9 cellular contexts compared by ENCODE assay signal in genomic region chr1:92481598-92482403, GRCh38.
DNase-seq lines count a peak whose midpoint lies in the region; ATAC-seq lines count a peak whose summit lies in the region.
"Had no signal": no experiment of that assay in that cellular context is flagged by ENCODE, and none has a peak within 500 bp of the region (broad histone marks: within the 10 kb centered on the region; RNA-seq: fewer than 3 reads in every experiment).

No MANE protein-coding gene starts in this region.

- H3K36me3 ChIP-seq in iPS-20b (ENCODE audit: insufficient read depth, low read depth, low read length): no peaks in the 10 kb centered on the region

- H3K9ac ChIP-seq in iPS-20b (ENCODE audit: low read depth, low read length): no peak overlapping the region

- peaks cover 11% of the 10 kb centered on the region; the same call in 1 of the 2 replicates for H3K4me1 ChIP-seq in iPS-20b (ENCODE audit: insufficient read depth, low read length)

- no peak for DNase-seq in T-helper 2 cell treated with Interferon-gamma antibody and Interleukin-4, amounts not matched to agents 5 μg/mL and 100 μg/mL, for 36 hours (ENCODE audit: low spot score)
- DNase-seq in T-helper 2 cell: no peak
- no peak for DNase-seq in stimulated activated naive CD8-positive, alpha-beta T cell treated with anti-CD3 and anti-CD28 coated beads, Interleukin-15, amount 100 ng/mL, for 72 hours
- DNase-seq in iPS-NIHi7 (ENCODE audit: extremely low spot score): no peak
- DNase-seq in CD1c-positive myeloid dendritic cell (ENCODE audit: extremely low spot score): no peak
- DNase-seq: kidney glomerular epithelial cell had no signal

- no peak overlapping the region for H3K27ac ChIP-seq in iPS-20b (ENCODE audit: low read length)

- H3K27me3 ChIP-seq in iPS-20b (ENCODE audit: insufficient read depth, low read length): peaks cover 100% of the 10 kb centered on the region

- peaks cover 7% of the 10 kb centered on the region; the same call in 1 of the 2 replicates for H3K9me3 ChIP-seq in iPS-20b (ENCODE audit: insufficient read depth, low read depth, low read length)

- peak overlapping the region; percentile 62; the same call in 1 of the 2 replicates for H3K4me3 ChIP-seq in iPS-20b (ENCODE audit: low read length)

- peaks cover 71% of the 10 kb centered on the region for H3K36me3 Mint-ChIP-seq in T-helper 2 cell treated with Interferon-gamma antibody and Interleukin-4, amounts not matched to agents 5 μg/mL and 100 μg/mL, for 36 hours (ENCODE audit: low read depth)
- peaks cover 35% of the 10 kb centered on the region for H3K36me3 Mint-ChIP-seq in activated naive CD4-positive, alpha-beta T cell treated with anti-CD3 and anti-CD28 coated beads, Interleukin-2, amount 50 U/mL, for 24 hours

- ATAC-seq in stimulated activated naive CD8-positive, alpha-beta T cell treated with anti-CD3 and anti-CD28 coated beads, Interleukin-15, amount 100 ng/mL, for 72 hours: no peak
- ATAC-seq in GM21390 (IDR thresholded peaks at IDR 0.05; ENCODE audit: unreplicated experiment): no peak

- peaks cover 35% of the 10 kb centered on the region for H3K4me1 Mint-ChIP-seq in T-helper 2 cell treated with Interferon-gamma antibody and Interleukin-4, amounts not matched to agents 5 μg/mL and 100 μg/mL, for 36 hours (ENCODE audit: low read depth)
- H3K4me1 Mint-ChIP-seq in activated naive CD4-positive, alpha-beta T cell treated with anti-CD3 and anti-CD28 coated beads, Interleukin-2, amount 50 U/mL, for 24 hours: peaks cover 44% of the 10 kb centered on the region
- peaks cover 58% of the 10 kb centered on the region for H3K4me1 Mint-ChIP-seq in stimulated activated naive CD8-positive, alpha-beta T cell treated with anti-CD3 and anti-CD28 coated beads, Interleukin-15, amount 100 ng/mL, for 72 hours

- peak overlapping the region; percentile 97 for H3K27ac Mint-ChIP-seq in T-helper 2 cell treated with Interferon-gamma antibody and Interleukin-4, amounts not matched to agents 5 μg/mL and 100 μg/mL, for 36 hours
- H3K27ac Mint-ChIP-seq in activated naive CD4-positive, alpha-beta T cell treated with anti-CD3 and anti-CD28 coated beads, Interleukin-2, amount 50 U/mL, for 24 hours: peak overlapping the region; percentile 79
- H3K27ac Mint-ChIP-seq in stimulated activated naive CD8-positive, alpha-beta T cell treated with anti-CD3 and anti-CD28 coated beads, Interleukin-15, amount 100 ng/mL, for 72 hours: peak overlapping the region in 1 of 2 donors; percentile 98

- peak overlapping the region; percentile 94 for H3K4me3 Mint-ChIP-seq in T-helper 2 cell treated with Interferon-gamma antibody and Interleukin-4, amounts not matched to agents 5 μg/mL and 100 μg/mL, for 36 hours
- peak overlapping the region; percentile 96 for H3K4me3 Mint-ChIP-seq in activated naive CD4-positive, alpha-beta T cell treated with anti-CD3 and anti-CD28 coated beads, Interleukin-2, amount 50 U/mL, for 24 hours
- H3K4me3 Mint-ChIP-seq in stimulated activated naive CD8-positive, alpha-beta T cell treated with anti-CD3 and anti-CD28 coated beads, Interleukin-15, amount 100 ng/mL, for 72 hours: peak overlapping the region; percentile 93 to 95

- no peaks in the 10 kb centered on the region for H3K9me3 Mint-ChIP-seq in T-helper 2 cell treated with Interferon-gamma antibody and Interleukin-4, amounts not matched to agents 5 μg/mL and 100 μg/mL, for 36 hours
- no peaks in the 10 kb centered on the region for H3K9me3 Mint-ChIP-seq in activated naive CD4-positive, alpha-beta T cell treated with anti-CD3 and anti-CD28 coated beads, Interleukin-2, amount 50 U/mL, for 24 hours
- H3K9me3 Mint-ChIP-seq in stimulated activated naive CD8-positive, alpha-beta T cell treated with anti-CD3 and anti-CD28 coated beads, Interleukin-15, amount 100 ng/mL, for 72 hours: no peaks in the 10 kb centered on the region

- H3K27me3 Mint-ChIP-seq in T-helper 2 cell treated with Interferon-gamma antibody and Interleukin-4, amounts not matched to agents 5 μg/mL and 100 μg/mL, for 36 hours (ENCODE audit: low read depth): no peaks in the 10 kb centered on the region
- H3K27me3 Mint-ChIP-seq in activated naive CD4-positive, alpha-beta T cell treated with anti-CD3 and anti-CD28 coated beads, Interleukin-2, amount 50 U/mL, for 24 hours: no peaks in the 10 kb centered on the region
- H3K27me3 Mint-ChIP-seq in stimulated activated naive CD8-positive, alpha-beta T cell treated with anti-CD3 and anti-CD28 coated beads, Interleukin-15, amount 100 ng/mL, for 72 hours: no peaks in the 10 kb centered on the region
